In genomic region chr20:44689809-44690208, GRCh38 we compare ENCODE assay signal across 2 cellular contexts.
TF ChIP-seq lines count a peak whose summit lies in the region.

No MANE protein-coding gene starts in this region.

TF ChIP-seq in A549, 52 proteins besides CTCF, POLR2A, EP300 and RAD21:
- no peak for TF ChIP-seq EHMT2 (IDR thresholded peaks at IDR 0.05; ENCODE audit: low read depth)

TF ChIP-seq in HEK293, 187 proteins besides CTCF, POLR2A, EP300 and RAD21:
- TF ChIP-seq ZBTB48 (tag by site-specific recombination; IDR thresholded peaks at IDR 0.05) (no peak), GLIS1 (tag by site-specific recombination; IDR thresholded peaks at IDR 0.05) (peak; percentile 59)
